In the genomic region with DNA sequence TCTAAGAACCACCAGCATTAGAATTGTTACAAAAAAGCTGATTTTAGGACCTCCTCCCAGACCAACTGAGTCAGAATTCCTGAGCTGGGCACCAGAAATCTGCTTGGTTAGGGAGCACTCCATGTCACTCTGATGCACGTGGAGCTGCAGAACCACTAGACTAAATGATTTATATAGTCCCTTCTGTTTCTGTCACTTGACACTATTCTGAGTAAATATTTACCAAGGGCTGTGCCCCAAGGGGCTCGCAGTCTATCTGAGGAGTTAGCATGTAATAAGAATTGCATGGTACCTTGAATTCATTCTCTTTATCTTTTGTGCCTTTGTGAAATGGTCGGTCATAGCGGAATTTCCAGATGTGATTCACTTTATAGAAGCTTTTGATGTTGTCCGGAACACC, we compare ENCODE assay signal across 20 cellular contexts.
"Had no signal": no experiment of that assay in that cellular context is flagged by ENCODE, and none has a peak within 500 bp of the region (broad histone marks: within the 10 kb centered on the region; RNA-seq: fewer than 3 reads in every experiment).

No MANE protein-coding gene starts in this region.

- DNase-seq: activated CD4-positive, alpha-beta T cell treated with anti-CD3 and anti-CD28 coated beads, Interleukin-2, amount 50 U/mL, for 1 hour; activated naive CD4-positive, alpha-beta T cell; activated naive CD8-positive, alpha-beta T cell treated with anti-CD3 and anti-CD28 coated beads, Interleukin-2, amount 10 ng/mL, durations not matched to agents 7 days and 5 days; activated T-cell treated with anti-CD3 and anti-CD28 coated beads for 4 hours; aorta; dermis blood vessel endothelial cell; foreskin melanocyte; kidney glomerular epithelial cell; lower lobe of right lung; right cardiac atrium; stimulated activated CD4-positive, alpha-beta T cell treated with anti-CD3 and anti-CD28 coated beads, Interleukin-15, amount 100 ng/mL, for 24 hours; stimulated activated CD4-positive, alpha-beta T cell treated with anti-CD3 and anti-CD28 coated beads, Interleukin-4, amount 100 ng/mL, for 1 hour; stimulated activated naive B cell treated with anti-CD40 and anti-IgM and Interleukin-4, amounts not matched to agents 10 μg/mL and 1 μg/mL and 100 μg/mL, for 72 hours; T-helper 9 cell; transverse colon had no signal

- H3K27ac ChIP-seq: breast epithelium, epithelial cell of prostate, lower lobe of right lung, prostate gland, skin epidermis, transverse colon had no signal

- ATAC-seq: activated CD4-positive, CD25-positive, alpha-beta regulatory T cell treated with anti-CD3 and anti-CD28 coated beads, Interleukin-2, amount 50 U/mL, for 24 hours; lower lobe of right lung; right cardiac atrium; stimulated activated naive B cell treated with anti-CD40 and anti-IgM and Interleukin-4, amounts not matched to agents 10 μg/mL and 1 μg/mL and 100 μg/mL, for 72 hours had no signal
